9 cellular contexts compared by ENCODE assay signal in the genomic region with DNA sequence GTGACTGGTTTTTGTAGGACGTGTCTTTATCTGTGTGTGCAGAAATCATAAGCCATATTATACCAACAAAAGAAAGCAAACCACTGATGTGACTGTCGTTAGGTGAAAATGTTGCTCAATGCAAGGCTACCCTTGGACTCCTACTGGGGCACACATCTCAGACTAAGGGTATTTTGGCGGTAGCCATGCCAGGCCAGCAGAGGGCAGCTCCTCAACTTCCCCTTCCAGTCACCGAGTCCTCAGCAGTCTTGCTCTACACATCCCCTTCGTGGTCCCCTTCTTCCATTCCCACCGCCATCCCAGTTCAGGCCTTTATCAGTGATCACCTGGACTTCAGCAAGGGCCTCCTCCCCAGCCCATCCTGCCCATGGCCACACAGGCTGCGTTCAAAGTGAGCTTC.
DNase-seq lines count a peak whose midpoint lies in the region; ATAC-seq and TF ChIP-seq lines count a peak whose summit lies in the region.
"Had no signal": no experiment of that assay in that cellular context is flagged by ENCODE, and none has a peak within 500 bp of the region (broad histone marks: within the 10 kb centered on the region; RNA-seq: fewer than 3 reads in every experiment).

No MANE protein-coding gene starts in this region.

- TF ChIP-seq POLR2A in spleen (IDR thresholded peaks at IDR 0.05) (no peak), suprapubic skin (IDR thresholded peaks at IDR 0.05) (no peak)

- WGBS in spleen, 5 donors: 26 to 51% (median 39%) methylated on average over 7 of the region's 7 CpGs
- 65% methylated on average over 7 of the region's 7 CpGs for WGBS in suprapubic skin

- H3K36me3 Mint-ChIP-seq in activated T-cell treated with anti-CD3 and anti-CD28 coated beads, Interleukin-2, amount 50 U/mL, for 24 hours (ENCODE audit: low read depth): no peaks in the 10 kb centered on the region
- H3K36me3 Mint-ChIP-seq in activated T-cell treated with anti-CD3 and anti-CD28 coated beads, Interleukin-2, amount 50 U/mL, for 4 hours (ENCODE audit: insufficient read depth): no peaks in the 10 kb centered on the region

- H3K4me1 ChIP-seq in spleen (no peaks in the 10 kb centered on the region), suprapubic skin (peaks cover 15% of the 10 kb centered on the region)

- no peak overlapping the region for H3K4me3 Mint-ChIP-seq in activated T-cell treated with anti-CD3 and anti-CD28 coated beads, Interleukin-2, amount 50 U/mL, for 24 hours
- no peak overlapping the region for H3K4me3 Mint-ChIP-seq in activated T-cell treated with anti-CD3 and anti-CD28 coated beads, Interleukin-2, amount 50 U/mL, for 4 hours

- H3K27me3 Mint-ChIP-seq in activated T-cell treated with anti-CD3 and anti-CD28 coated beads, Interleukin-2, amount 50 U/mL, for 24 hours: peaks cover 6% of the 10 kb centered on the region
- H3K27me3 Mint-ChIP-seq in activated T-cell treated with anti-CD3 and anti-CD28 coated beads, Interleukin-2, amount 50 U/mL, for 4 hours (ENCODE audit: low read depth): peaks cover 5% of the 10 kb centered on the region

- ATAC-seq in activated T-cell treated with anti-CD3 and anti-CD28 coated beads, Interleukin-2, amount 50 U/mL, for 4 hours: no peak

- H3K4me3 ChIP-seq in cardiac fibroblast (replicated peaks in 1 of 2; ENCODE audit: low read depth in 2 of 2, low read length in 2 of 2) (no peak overlapping the region), spleen (no peak overlapping the region), suprapubic skin (no peak overlapping the region)
- H3K4me3 ChIP-seq: SK-N-MC had no signal

- intact Hi-C loops in spleen (cut with DNase I; ENCODE audit: low total_unique reads): no loop called here

- H3K9me3 Mint-ChIP-seq in activated T-cell treated with anti-CD3 and anti-CD28 coated beads, Interleukin-2, amount 50 U/mL, for 24 hours: no peaks in the 10 kb centered on the region
- no peaks in the 10 kb centered on the region for H3K9me3 Mint-ChIP-seq in activated T-cell treated with anti-CD3 and anti-CD28 coated beads, Interleukin-2, amount 50 U/mL, for 4 hours

- peaks cover 0 to 5% (median 0%) of the 10 kb centered on the region in 7 donors for H3K27me3 ChIP-seq in spleen (replicated peaks in 1 of 7)
- H3K27me3 ChIP-seq in suprapubic skin: peaks cover 3% of the 10 kb centered on the region

- H3K4me1 Mint-ChIP-seq in activated T-cell treated with anti-CD3 and anti-CD28 coated beads, Interleukin-2, amount 50 U/mL, for 24 hours (ENCODE audit: low read depth): peaks cover 35% of the 10 kb centered on the region
- H3K4me1 Mint-ChIP-seq in activated T-cell treated with anti-CD3 and anti-CD28 coated beads, Interleukin-2, amount 50 U/mL, for 4 hours (ENCODE audit: low read depth): peaks cover 12% of the 10 kb centered on the region

- H3K27ac ChIP-seq in spleen: no peak overlapping the region
- no peak overlapping the region for H3K27ac ChIP-seq in suprapubic skin
- H3K27ac ChIP-seq: SK-N-MC had no signal

- no peaks in the 10 kb centered on the region for H3K9me3 ChIP-seq in spleen
- no peaks in the 10 kb centered on the region for H3K9me3 ChIP-seq in suprapubic skin

- TF ChIP-seq CTCF in cardiac fibroblast (IDR thresholded peaks at IDR 0.05; ENCODE audit: low read depth, low read length) (peak; percentile 28), spleen (IDR thresholded peaks at IDR 0.05 in 8 of 11, conservative IDR thresholded peaks at IDR 0.05 in 3 of 11) (peak in 6 of 11 experiments; percentile 13 to 44 (median 30)), suprapubic skin (IDR thresholded peaks at IDR 0.05) (no peak)

- DNase-seq in activated T-cell treated with anti-CD3 and anti-CD28 coated beads, Interleukin-2, amount 50 U/mL, for 24 hours: peak; percentile 33
- DNase-seq in activated T-cell treated with anti-CD3 and anti-CD28 coated beads, Interleukin-2, amount 50 U/mL, for 4 hours: no peak
- peak; percentile 49 to 85 for DNase-seq in NCI-H524 (lab: John Stamatoyannopoulos, UW)
- DNase-seq in cardiac fibroblast (ENCODE audit: low read depth in 2 of 2): peak in 1 of 2 donors; percentile 24
- DNase-seq in spleen: no peak
- DNase-seq in DMS79 treated with DMSO at 0.1 percent for 48 hours (lab: John Stamatoyannopoulos, UW): no peak
- DNase-seq in nucleus accumbens (lab: John Stamatoyannopoulos, UW): no peak
- no peak for DNase-seq in suprapubic skin (ENCODE audit: low spot score in 2 of 2)

- H3K36me3 ChIP-seq in spleen (no peaks in the 10 kb centered on the region), suprapubic skin (no peaks in the 10 kb centered on the region)

- no peak for TF ChIP-seq EP300 in suprapubic skin (IDR thresholded peaks at IDR 0.05)

- H3K27ac Mint-ChIP-seq in activated T-cell treated with anti-CD3 and anti-CD28 coated beads, Interleukin-2, amount 50 U/mL, for 24 hours: peak overlapping the region; percentile 47

Comparison
In these comparisons a context has a peak if more than half of its experiments do, and no peak if none do; other contexts are left out.
1. DNase-seq: peak in activated T-cell treated with anti-CD3 and anti-CD28 coated beads, Interleukin-2, amount 50 U/mL, for 24 hours (single experiment) and NCI-H524 (2 of 2); none in activated T-cell treated with anti-CD3 and anti-CD28 coated beads, Interleukin-2, amount 50 U/mL, for 4 hours (single experiment), spleen (single experiment), DMS79 treated with DMSO at 0.1 percent for 48 hours (single experiment), nucleus accumbens (0 of 56) and suprapubic skin (0 of 2).
2. CTCF ChIP-seq: peak in cardiac fibroblast (single experiment) and spleen (6 of 11); none in suprapubic skin (0 of 2).